ENCODE assay signal across 32 cellular contexts in the genomic region with DNA sequence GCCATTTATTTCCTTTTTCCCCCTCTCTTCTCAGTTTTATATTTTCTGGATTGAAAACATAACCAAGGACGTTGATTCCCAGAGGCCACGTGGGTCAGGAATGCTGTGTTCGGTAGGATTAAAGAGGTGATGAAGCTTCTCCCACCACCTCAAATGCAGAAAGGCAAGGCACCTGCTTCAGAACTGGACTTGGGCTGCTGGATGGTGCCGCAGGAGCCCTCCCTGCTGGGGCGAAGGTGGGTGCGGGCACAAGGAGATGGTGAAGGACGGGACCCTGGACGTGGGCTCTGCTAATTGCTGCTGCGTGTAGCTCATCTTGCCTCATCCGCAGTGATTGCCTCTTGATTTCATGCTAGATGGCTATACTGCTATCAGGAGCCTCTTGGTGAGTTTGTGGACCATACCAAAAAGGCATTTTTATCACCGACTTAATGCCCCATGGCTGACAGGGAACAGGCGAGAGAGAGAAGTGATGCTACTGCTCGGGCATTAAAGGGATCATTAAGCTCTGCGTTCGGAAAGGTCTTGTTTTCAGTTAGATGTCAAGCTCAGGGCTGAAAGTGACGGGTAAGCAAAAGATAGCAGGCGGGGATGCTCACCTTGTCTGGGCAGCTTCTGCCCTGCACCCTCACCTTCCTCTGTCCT.
"Had no signal": no experiment of that assay in that cellular context is flagged by ENCODE, and none has a peak within 500 bp of the region (broad histone marks: within the 10 kb centered on the region; RNA-seq: fewer than 3 reads in every experiment).

No MANE protein-coding gene starts in this region.

- H3K4me1 ChIP-seq: colonic mucosa, heart right ventricle, lower lobe of right lung, prostate gland, right atrium auricular region, tibial nerve, upper lobe of left lung, uterus had no signal

- H3K36me3 ChIP-seq: colonic mucosa, esophagus squamous epithelium, heart right ventricle, lower lobe of right lung, neural progenitor cell, prostate gland, right atrium auricular region, thoracic aorta, tibial nerve, upper lobe of left lung, uterus had no signal

- H3K36me3 Mint-ChIP-seq: mesothelial cell of epicardium, naive B cell, neural progenitor cell had no signal

- H3K27ac ChIP-seq: colonic mucosa, esophagus squamous epithelium, heart right ventricle, lower lobe of right lung, neural progenitor cell, prostate gland, right atrium auricular region, skin epidermis, thoracic aorta, tibial nerve, upper lobe of left lung, uterus had no signal

- H3K4me2 ChIP-seq: neural progenitor cell had no signal

- FAIRE-seq: endometrium, islet of Langerhans had no signal

- H3K4me1 Mint-ChIP-seq: mesothelial cell of epicardium had no signal

- H3K4me3 Mint-ChIP-seq: mesothelial cell of epicardium, naive B cell, nephron, neural progenitor cell had no signal

- H3K27me3 ChIP-seq: colonic mucosa, neural progenitor cell, right atrium auricular region, tibial nerve, upper lobe of left lung, uterus had no signal

- H3K9me3 Mint-ChIP-seq: mesothelial cell of epicardium, naive B cell, nephron had no signal

- H3K4me3 ChIP-seq: colonic mucosa, esophagus squamous epithelium, heart right ventricle, lower lobe of right lung, mucosa of descending colon, neural progenitor cell, prostate gland, right atrium auricular region, skin epidermis, thoracic aorta, tibial nerve, upper lobe of left lung, uterus had no signal

- ATAC-seq: heart right ventricle; left colon; left ventricle myocardium superior; lower lobe of right lung; mucosa of descending colon; stimulated activated naive CD8-positive, alpha-beta T cell treated with anti-CD3 and anti-CD28 coated beads, Interleukin-15, Interleukin-2, amounts not matched to agents 100 U/mL and 50 U/mL, for 24 hours had no signal

- H3K9me3 ChIP-seq: colonic mucosa, esophagus squamous epithelium, heart right ventricle, lower lobe of right lung, mucosa of descending colon, prostate gland, right atrium auricular region, thoracic aorta, tibial nerve, upper lobe of left lung, uterus had no signal

- H3K27ac Mint-ChIP-seq: mesothelial cell of epicardium, nephron, neural progenitor cell had no signal

- DNase-seq: central memory CD4-positive, alpha-beta T cell; colonic mucosa; dermis blood vessel endothelial cell; effector memory CD4-positive, alpha-beta T cell; erythroblast; esophagus squamous epithelium; foreskin melanocyte; glutamatergic neuron; heart right ventricle; hippocampal formation; kidney glomerular epithelial cell; left colon; left ventricle myocardium superior; lower lobe of right lung; mucosa of descending colon; naive B cell; nucleus accumbens; stimulated activated CD4-positive, alpha-beta T cell treated with anti-CD3 and anti-CD28 coated beads, Interleukin-15, amount 100 ng/mL, for 24 hours; stimulated activated CD4-positive, alpha-beta T cell treated with anti-CD3 and anti-CD28 coated beads, Interleukin-2, amount 100 ng/mL, for 48 hours; stimulated activated naive CD8-positive, alpha-beta T cell treated with anti-CD3 and anti-CD28 coated beads, Interleukin-15, Interleukin-2, amounts not matched to agents 100 U/mL and 50 U/mL, for 24 hours; upper lobe of left lung; uterus had no signal

- H3K9ac ChIP-seq: neural progenitor cell had no signal
